ENCODE assay signal across 1 cellular context in the genomic region with DNA sequence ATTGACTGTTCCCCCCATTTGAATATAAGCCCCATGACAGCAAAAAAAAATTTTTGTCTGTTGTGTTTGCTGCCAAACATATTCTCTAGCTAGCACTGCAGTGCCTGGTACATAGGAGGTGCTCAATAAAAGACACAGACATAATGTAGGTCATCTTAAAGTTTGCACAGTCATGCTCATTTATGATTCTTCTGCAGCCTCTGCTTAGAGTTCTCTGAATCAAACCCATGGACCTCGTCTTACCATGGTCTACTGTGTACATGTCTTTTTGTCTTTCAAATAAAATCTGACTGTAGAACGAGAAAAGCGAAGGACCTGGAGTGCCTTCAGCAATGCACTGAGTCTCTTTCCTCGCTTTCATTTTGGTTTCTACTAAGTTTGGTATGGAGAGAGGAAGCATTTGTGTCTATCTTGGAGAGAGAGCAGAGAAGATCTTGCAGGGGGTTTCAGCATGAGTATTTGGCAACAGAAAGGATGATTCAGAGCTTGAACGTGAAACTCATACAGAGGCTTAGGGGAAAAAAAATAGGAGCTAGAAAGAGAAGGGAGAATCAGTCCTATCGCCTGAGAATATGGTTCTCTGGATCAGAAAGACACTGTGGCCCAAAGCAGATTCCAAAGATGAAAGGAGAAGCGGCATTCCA.
TF ChIP-seq lines count a peak whose summit lies in the region.

No MANE protein-coding gene starts in this region.

TF ChIP-seq in GM12878, 131 proteins besides CTCF, POLR2A, EP300 and RAD21:
- TF ChIP-seq FOXM1 (IDR thresholded peaks at IDR 0.05; ENCODE audit: low read depth, low read length) (peak; percentile 60), EED (IDR thresholded peaks at IDR 0.05; ENCODE audit: low read depth) (peak; percentile 62; the same call in 1 of the 2 replicates), CREM (IDR thresholded peaks at IDR 0.05; ENCODE audit: low read depth) (no peak; the same call in 1 of the 2 replicates), RUNX3 (IDR thresholded peaks at IDR 0.05; ENCODE audit: low read length) (peak; percentile 39), STAT1 (conservative IDR thresholded peaks at IDR 0.05) (no peak), CBX5 (IDR thresholded peaks at IDR 0.05; ENCODE audit: low read depth) (0 out of 2 replicates have a peak, but pooled peaks have one; percentile 56), NFXL1 (IDR thresholded peaks at IDR 0.05; ENCODE audit: borderline replicate concordance) (no peak), ETV6 (conservative IDR thresholded peaks at IDR 0.05 in 1 of 2, IDR thresholded peaks at IDR 0.05 in 1 of 2; ENCODE audit: borderline replicate concordance in 1 of 2, low read depth in 1 of 2) (peak in 1 of 2 experiments; percentile 29; a peak in 1 of 4 replicates), JUNB (IDR thresholded peaks at IDR 0.05) (peak; percentile 76), SPI1 (IDR thresholded peaks at IDR 0.05; ENCODE audit: borderline replicate concordance, insufficient read depth, low read depth, low read length) (no peak)
- TF ChIP-seq, protein P1, sequence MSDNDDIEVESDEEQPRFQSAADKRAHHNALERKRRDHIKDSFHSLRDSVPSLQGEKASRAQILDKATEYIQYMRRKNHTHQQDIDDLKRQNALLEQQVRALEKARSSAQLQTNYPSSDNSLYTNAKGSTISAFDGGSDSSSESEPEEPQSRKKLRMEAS (IDR thresholded peaks at IDR 0.05; ENCODE audit: low read depth, low read length), result no peak
